6 cellular contexts compared by ENCODE assay signal in genomic region chr1:166304131-166304530, GRCh38.
"Had no signal": no experiment of that assay in that cellular context is flagged by ENCODE, and none has a peak within 500 bp of the region (broad histone marks: within the 10 kb centered on the region; RNA-seq: fewer than 3 reads in every experiment).

No MANE protein-coding gene starts in this region.

- H2AFZ ChIP-seq: GM23248 had no signal

- DNase-seq: GM23248, H9, HCEC 1CT, IMR-90, KG1 had no signal

- ATAC-seq: K562 had no signal

- H3K4me3 ChIP-seq: GM23248, K562 had no signal

- H3K9ac ChIP-seq: GM23248 had no signal

- H3K27ac ChIP-seq: GM23248 had no signal
